Comparison of ENCODE assay signal across 26 cellular contexts in genomic region chr10:9869777-9870176, GRCh38.
"Had no signal": no experiment of that assay in that cellular context is flagged by ENCODE, and none has a peak within 500 bp of the region (broad histone marks: within the 10 kb centered on the region; RNA-seq: fewer than 3 reads in every experiment).

No MANE protein-coding gene starts in this region.

- H3K4me3 Mint-ChIP-seq: activated B cell treated with CpG ODN at 0.5 μM for 24 hours; activated CD4-positive, alpha-beta T cell treated with anti-CD3 and anti-CD28 coated beads, Interleukin-2, amount 10 ng/mL, durations not matched to agents 24 days and 14 days; activated CD8-positive, alpha-beta memory T cell treated with anti-CD3 and anti-CD28 coated beads, Interleukin-2, amount 10 ng/mL, durations not matched to agents 7 days and 5 days; activated naive CD4-positive, alpha-beta T cell treated with anti-CD3 and anti-CD28 coated beads, Interleukin-2, amount 50 U/mL, for 24 hours; activated T-cell treated with anti-CD3 and anti-CD28 coated beads, Interleukin-2, amount 50 U/mL, for 24 hours; activated T-helper 1 cell treated with anti-CD3 and anti-CD28 coated beads, Interleukin-12 subunit alpha, Interleukin-12 subunit beta, Interleukin-2, Interleukin-4 antibody, amounts not matched to agents 30 ng/mL and 10 ng/mL and 1 ng/mL, durations not matched to agents 14 hours and 24 hours and 36 hours; central memory CD8-positive, alpha-beta T cell; T-cell had no signal

- H3K9me3 Mint-ChIP-seq: activated B cell treated with CpG ODN at 0.5 μM for 24 hours; activated CD4-positive, alpha-beta T cell treated with anti-CD3 and anti-CD28 coated beads, Interleukin-2, amount 10 ng/mL, durations not matched to agents 24 days and 14 days; activated naive CD4-positive, alpha-beta T cell treated with anti-CD3 and anti-CD28 coated beads, Interleukin-2, amount 50 U/mL, for 24 hours; activated T-cell treated with anti-CD3 and anti-CD28 coated beads, Interleukin-2, amount 50 U/mL, for 24 hours; activated T-helper 1 cell treated with anti-CD3 and anti-CD28 coated beads, Interleukin-12 subunit alpha, Interleukin-12 subunit beta, Interleukin-2, Interleukin-4 antibody, amounts not matched to agents 30 ng/mL and 10 ng/mL and 1 ng/mL, durations not matched to agents 14 hours and 24 hours and 36 hours had no signal

- H3K36me3 Mint-ChIP-seq: activated CD8-positive, alpha-beta memory T cell treated with anti-CD3 and anti-CD28 coated beads, Interleukin-2, amount 10 ng/mL, durations not matched to agents 7 days and 5 days; activated naive CD4-positive, alpha-beta T cell treated with anti-CD3 and anti-CD28 coated beads, Interleukin-2, amount 50 U/mL, for 24 hours; T-cell had no signal

- H3K27me3 Mint-ChIP-seq: activated B cell treated with CpG ODN at 0.5 μM for 24 hours; activated CD4-positive, alpha-beta T cell treated with anti-CD3 and anti-CD28 coated beads, Interleukin-2, amount 10 ng/mL, durations not matched to agents 24 days and 14 days; activated CD8-positive, alpha-beta memory T cell treated with anti-CD3 and anti-CD28 coated beads, Interleukin-2, amount 10 ng/mL, durations not matched to agents 7 days and 5 days; central memory CD8-positive, alpha-beta T cell had no signal

- H3K27ac ChIP-seq: SK-N-MC had no signal

- ATAC-seq: activated CD8-positive, alpha-beta memory T cell treated with anti-CD3 and anti-CD28 coated beads, Interleukin-2, amount 10 ng/mL, durations not matched to agents 7 days and 5 days; Panc1; Right ventricle myocardium inferior; T-cell had no signal

- H3K27ac Mint-ChIP-seq: activated B cell treated with CpG ODN at 0.5 μM for 24 hours; activated CD4-positive, alpha-beta T cell treated with anti-CD3 and anti-CD28 coated beads, Interleukin-2, amount 10 ng/mL, durations not matched to agents 24 days and 14 days; activated CD8-positive, alpha-beta memory T cell treated with anti-CD3 and anti-CD28 coated beads, Interleukin-2, amount 10 ng/mL, durations not matched to agents 7 days and 5 days; activated naive CD4-positive, alpha-beta T cell treated with anti-CD3 and anti-CD28 coated beads, Interleukin-2, amount 50 U/mL, for 24 hours; activated T-cell treated with anti-CD3 and anti-CD28 coated beads, Interleukin-2, amount 50 U/mL, for 24 hours; activated T-helper 1 cell treated with anti-CD3 and anti-CD28 coated beads, Interleukin-12 subunit alpha, Interleukin-12 subunit beta, Interleukin-2, Interleukin-4 antibody, amounts not matched to agents 30 ng/mL and 10 ng/mL and 1 ng/mL, durations not matched to agents 14 hours and 24 hours and 36 hours; T-cell had no signal

- H3K4me3 ChIP-seq: SK-N-MC had no signal

- H3K4me1 Mint-ChIP-seq: activated B cell treated with CpG ODN at 0.5 μM for 24 hours; activated CD4-positive, alpha-beta T cell treated with anti-CD3 and anti-CD28 coated beads, Interleukin-2, amount 10 ng/mL, durations not matched to agents 24 days and 14 days; activated CD8-positive, alpha-beta memory T cell treated with anti-CD3 and anti-CD28 coated beads, Interleukin-2, amount 10 ng/mL, durations not matched to agents 7 days and 5 days; activated naive CD4-positive, alpha-beta T cell treated with anti-CD3 and anti-CD28 coated beads, Interleukin-2, amount 50 U/mL, for 24 hours; central memory CD8-positive, alpha-beta T cell; T-cell had no signal

- DNase-seq: activated B cell treated with CpG ODN at 0.5 μM for 24 hours; activated CD4-positive, alpha-beta T cell treated with anti-CD3 and anti-CD28 coated beads for 1 hour; activated CD4-positive, alpha-beta T cell treated with anti-CD3 and anti-CD28 coated beads, Interleukin-2, amount 10 ng/mL, durations not matched to agents 24 days and 14 days; activated CD4-positive, alpha-beta T cell treated with anti-CD3 and anti-CD28 coated beads, Interleukin-2, amount 50 U/mL, for 48 hours; activated CD8-positive, alpha-beta memory T cell treated with anti-CD3 and anti-CD28 coated beads, Interleukin-2, amount 10 ng/mL, durations not matched to agents 7 days and 5 days; activated effector memory CD4-positive, alpha-beta T cell treated with Interleukin-2 at 50 U/mL for 16 hours; activated naive CD4-positive, alpha-beta T cell; activated T-cell treated with anti-CD3 and anti-CD28 coated beads, Interleukin-2, amount 50 U/mL, for 24 hours; aorta; NCI-H1105 treated with DMSO at 0.1 percent for 48 hours; NCI-H1436 treated with DMSO at 0.1 percent for 48 hours; NCI-H187 treated with DMSO at 0.1 percent for 48 hours; NCI-H2081 treated with DMSO at 0.1 percent for 48 hours; NCI-H510A; NCI-H526 treated with DMSO at 0.1 percent for 48 hours; NCI-H82; RPMI8226; T-cell; T-helper 2 cell; T1000 had no signal
